ENCODE assay signal across 8 cellular contexts in the genomic region with DNA sequence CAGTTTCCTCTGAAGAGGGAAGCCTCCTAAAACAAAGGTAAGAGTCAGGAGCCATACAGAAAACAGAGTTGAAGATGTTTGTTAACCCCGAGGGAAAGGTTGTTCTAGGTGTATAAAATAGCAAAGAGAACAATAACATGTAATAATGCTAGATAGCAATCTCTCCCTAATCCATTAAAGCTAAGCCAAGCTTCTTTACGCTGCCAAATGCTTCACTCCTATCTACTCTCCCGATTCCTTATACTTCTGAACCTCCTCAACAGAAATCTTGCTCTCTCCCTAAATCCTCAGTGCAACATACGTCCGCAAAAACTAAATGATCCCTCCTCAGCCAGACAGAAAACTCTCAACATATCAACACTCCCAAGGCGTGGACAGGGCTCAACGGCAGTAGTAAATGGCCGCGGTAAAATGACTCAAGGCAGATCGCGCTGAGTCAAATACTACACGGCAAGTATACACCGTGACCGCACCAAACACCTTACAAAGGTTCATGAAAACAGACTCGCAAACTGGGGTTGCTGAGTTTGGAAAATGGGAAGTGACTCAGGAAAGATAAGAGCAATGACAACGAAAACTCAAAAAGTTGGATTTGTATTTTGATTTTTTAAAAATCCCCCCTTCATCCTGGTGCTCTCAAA. TPM values are rescaled to one million over a fixed set of nuclear protein-coding genes. Genes with fewer than 3 reads are reported as not detected.
DNase-seq lines count a peak whose midpoint lies in the region; FAIRE-seq and TF ChIP-seq lines count a peak whose summit lies in the region.

No MANE protein-coding gene starts in this region.

- TF ChIP-seq CTCF in GM12864 (IDR thresholded peaks at IDR 0.05; ENCODE audit: low read depth, low read length, missing control alignments) (no peak), VCaP (conservative IDR thresholded peaks at IDR 0.05) (no peak), kidney (IDR thresholded peaks at IDR 0.05; ENCODE audit: borderline replicate concordance, extremely low read depth, insufficient read depth) (no peak)

- intact Hi-C loops in kidney (cut with DNase I) = no loop called here

- no peak for FAIRE-seq in kidney (lab: Jason Lieb, UNC)

- peaks cover 3 to 11% of the 10 kb centered on the region in 2 donors for H3K4me1 ChIP-seq in kidney (ENCODE audit: control insufficient read depth in 1 of 2, insufficient read depth in 1 of 2, low read depth in 1 of 2, low read length in 2 of 2)

- no peaks in the 10 kb centered on the region for H3K9me3 ChIP-seq in kidney (ENCODE audit: control insufficient read depth in 1 of 2, low read length in 2 of 2)

- peaks cover 7 to 17% of the 10 kb centered on the region in 2 donors for H3K36me3 ChIP-seq in kidney (ENCODE audit: control insufficient read depth in 1 of 2, insufficient read depth in 2 of 2, low read length in 2 of 2)

- H3K4me3 ChIP-seq in GM12864 (ENCODE audit: low read depth, low read length) (peak overlapping the region; percentile 67), kidney (ENCODE audit: low read length in 2 of 2) (peak overlapping the region; percentile 82 to 96)

- H3K9ac ChIP-seq in kidney (ENCODE audit: low read length in 2 of 2) = peak overlapping the region; percentile 35 to 60

- peak overlapping the region; percentile 86 for H3K27ac ChIP-seq in VCaP
- H3K27ac ChIP-seq in kidney (ENCODE audit: low read depth in 2 of 2, low read length in 2 of 2) = peak overlapping the region; percentile 93 to 96

- DNase-seq in GM12864 (ENCODE audit: low read depth) (peak; percentile 40), HCEC 1CT (peak; percentile 67), M059J (ENCODE audit: low read depth) (peak; percentile 92), kidney (no peak), DMS153 (lab: John Stamatoyannopoulos, UW) (no peak)
- peak; percentile 38 for DNase-seq in central memory CD4-positive, alpha-beta T cell
- peak; percentile 52 to 56 for DNase-seq in stimulated activated CD4-positive, alpha-beta T cell treated with anti-CD3 and anti-CD28 coated beads, Interleukin-15, amount 100 ng/mL, for 48 hours (ENCODE audit: low read depth in 2 of 2)

RNA-seq across cellular contexts. Expression of gene CLDND1, which starts 0.7 kb away (rescaled TPM):
- 269 and 350 TPM in 2 replicates for total RNA-seq in M059J (2014; rRNA removed; shearing (Covaris generic))
- 77.2 TPM for total RNA-seq in kidney
- 35.8 TPM for polyA plus RNA-seq in kidney (ENCODE audit: insufficient read depth, low read depth, low replicate concordance)

RNA-seq across cellular contexts. Expression of gene GPR15, which starts 9.8 kb away (rescaled TPM):
- total RNA-seq in M059J (2014; rRNA removed; shearing (Covaris generic)) = 27.8 and 41.3 TPM in 2 replicates
- not detected for total RNA-seq in kidney
- polyA plus RNA-seq in kidney (ENCODE audit: insufficient read depth, low read depth, low replicate concordance) = not detected

RNA-seq across cellular contexts. Expression of gene OR5K2, which starts 24.5 kb away (rescaled TPM):
- not detected in 2 replicates for total RNA-seq in M059J (2014; rRNA removed; shearing (Covaris generic))
- total RNA-seq in kidney = not detected
- polyA plus RNA-seq in kidney (ENCODE audit: insufficient read depth, low read depth, low replicate concordance) = not detected

RNA-seq across cellular contexts. Expression of gene OR5K1, which starts 59.0 kb away (rescaled TPM):
- not detected in 2 replicates for total RNA-seq in M059J (2014; rRNA removed; shearing (Covaris generic))
- total RNA-seq in kidney = not detected
- not detected for polyA plus RNA-seq in kidney (ENCODE audit: insufficient read depth, low read depth, low replicate concordance)

Comparison
In these comparisons a context has a peak if more than half of its experiments do, and no peak if none do; other contexts are left out.
1. DNase-seq: peak in GM12864 (single experiment), HCEC 1CT (single experiment), M059J (single experiment), central memory CD4-positive, alpha-beta T cell (single experiment) and stimulated activated CD4-positive, alpha-beta T cell treated with anti-CD3 and anti-CD28 coated beads, Interleukin-15, amount 100 ng/mL, for 48 hours (2 of 2); none in kidney (single experiment) and DMS153 (single experiment).
2. RNA of gene GPR15, which starts 9.8 kb away (total RNA-seq): 27.8 to 41.3 TPM in M059J; not detected in kidney (single experiment); every median in the first group is over 10 times any median in the second.